ENCODE assay signal across 21 cellular contexts in the genomic region with DNA sequence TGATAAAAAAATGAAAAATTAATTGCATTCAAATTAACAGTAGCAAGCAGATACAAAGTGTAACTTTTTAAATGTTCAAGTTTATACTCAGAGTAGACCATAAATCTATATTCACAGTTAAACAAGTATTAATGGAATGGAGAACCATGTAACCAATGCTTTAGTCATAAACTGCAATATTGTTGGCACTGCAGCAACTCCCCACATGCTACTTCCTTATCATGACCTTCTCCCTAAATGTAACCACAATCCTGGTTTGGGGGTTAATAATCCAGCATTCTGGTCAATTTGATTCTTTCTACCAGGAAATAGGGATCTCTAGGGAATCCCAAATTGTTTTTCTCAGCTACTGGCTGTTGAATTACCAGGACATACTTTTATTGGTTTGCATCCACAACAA.
"Had no signal": no experiment of that assay in that cellular context is flagged by ENCODE, and none has a peak within 500 bp of the region (broad histone marks: within the 10 kb centered on the region; RNA-seq: fewer than 3 reads in every experiment).

No MANE protein-coding gene starts in this region.

- H3K27me3 ChIP-seq: gastrocnemius medialis, neural progenitor cell, right atrium auricular region, testis, tibial artery had no signal

- H3K4me3 ChIP-seq: gastrocnemius medialis, lung, neural progenitor cell, prostate gland, right atrium auricular region, testis, tibial artery had no signal

- H3K4me1 Mint-ChIP-seq: memory B cell; naive thymus-derived CD4-positive, alpha-beta T cell; neural progenitor cell; stimulated activated memory B cell treated with anti-CD40 and anti-IgM and Interleukin-4, amounts not matched to agents 10 μg/mL and 1 μg/mL and 100 μg/mL, for 72 hours had no signal

- ATAC-seq: gastrocnemius medialis; left lobe of liver; naive thymus-derived CD4-positive, alpha-beta T cell; sciatic nerve; stimulated activated memory B cell treated with anti-CD40 and anti-IgM and Interleukin-4, amounts not matched to agents 10 μg/mL and 1 μg/mL and 100 μg/mL, for 72 hours; stimulated activated naive CD8-positive, alpha-beta T cell treated with anti-CD3 and anti-CD28 coated beads, Interleukin-15, Interleukin-2, amounts not matched to agents 100 U/mL and 50 U/mL, for 24 hours had no signal

- H3K9me3 Mint-ChIP-seq: dendritic cell treated with granulocyte-macrophage colony-stimulating factor and Interleukin-4, amounts not matched to agents 40 ng/mL and 50 ng/mL, for 4 days; type B pancreatic cell had no signal

- H3K4me3 Mint-ChIP-seq: dendritic cell treated with granulocyte-macrophage colony-stimulating factor and Interleukin-4, amounts not matched to agents 40 ng/mL and 50 ng/mL, for 4 days; memory B cell; naive thymus-derived CD4-positive, alpha-beta T cell; neural progenitor cell; stimulated activated memory B cell treated with anti-CD40 and anti-IgM and Interleukin-4, amounts not matched to agents 10 μg/mL and 1 μg/mL and 100 μg/mL, for 72 hours had no signal

- H3K4me1 ChIP-seq: gastrocnemius medialis, neural progenitor cell, prostate gland, right atrium auricular region, testis, tibial artery had no signal

- H3K27ac Mint-ChIP-seq: dendritic cell treated with granulocyte-macrophage colony-stimulating factor and Interleukin-4, amounts not matched to agents 40 ng/mL and 50 ng/mL, for 4 days; memory B cell; naive thymus-derived CD4-positive, alpha-beta T cell; neural progenitor cell; stimulated activated memory B cell treated with anti-CD40 and anti-IgM and Interleukin-4, amounts not matched to agents 10 μg/mL and 1 μg/mL and 100 μg/mL, for 72 hours had no signal

- H3K27ac ChIP-seq: gastrocnemius medialis, neural progenitor cell, prostate gland, right atrium auricular region, testis, tibial artery had no signal

- H3K36me3 ChIP-seq: gastrocnemius medialis, neural progenitor cell, prostate gland, right atrium auricular region, tibial artery had no signal

- H3K9me3 ChIP-seq: gastrocnemius medialis, prostate gland, right atrium auricular region, testis, tibial artery had no signal

- DNase-seq: effector memory CD4-positive, alpha-beta T cell; foreskin fibroblast; gastrocnemius medialis; head of caudate nucleus; naive thymus-derived CD4-positive, alpha-beta T cell; stimulated activated CD4-positive, alpha-beta T cell treated with anti-CD3 and anti-CD28 coated beads, Interleukin-2, amount 100 ng/mL, for 24 hours; stimulated activated CD4-positive, alpha-beta T cell treated with anti-CD3 and anti-CD28 coated beads, Interleukin-4, amount 100 ng/mL, for 24 hours; stimulated activated naive CD8-positive, alpha-beta T cell treated with anti-CD3 and anti-CD28 coated beads, Interleukin-15, Interleukin-2, amounts not matched to agents 100 U/mL and 50 U/mL, for 24 hours; substantia nigra; testis; tibial artery had no signal

- H3K36me3 Mint-ChIP-seq: memory B cell; naive thymus-derived CD4-positive, alpha-beta T cell; neural progenitor cell; stimulated activated memory B cell treated with anti-CD40 and anti-IgM and Interleukin-4, amounts not matched to agents 10 μg/mL and 1 μg/mL and 100 μg/mL, for 72 hours; type B pancreatic cell had no signal

- H3K27me3 Mint-ChIP-seq: memory B cell; naive thymus-derived CD4-positive, alpha-beta T cell; stimulated activated memory B cell treated with anti-CD40 and anti-IgM and Interleukin-4, amounts not matched to agents 10 μg/mL and 1 μg/mL and 100 μg/mL, for 72 hours; type B pancreatic cell had no signal
